25 cellular contexts compared by ENCODE assay signal in the genomic region with DNA sequence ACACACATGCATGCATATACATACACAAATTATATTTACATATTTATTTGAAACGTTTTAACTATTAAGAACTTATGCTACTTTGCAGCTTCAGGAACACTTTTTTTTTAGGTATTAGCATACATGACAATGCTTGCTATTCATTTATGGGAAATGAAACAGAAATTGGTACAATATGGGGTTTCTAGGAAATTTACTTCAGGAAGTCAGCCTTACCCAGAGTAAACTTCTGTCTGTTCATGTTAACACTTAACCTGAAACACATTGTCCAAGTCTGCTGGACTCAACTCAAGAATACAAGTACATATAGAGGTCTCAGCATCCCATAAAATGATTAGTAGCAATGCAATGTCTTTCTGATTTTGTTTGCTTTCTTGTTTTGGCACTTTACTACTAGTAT.
DNase-seq lines count a peak whose midpoint lies in the region; ATAC-seq, FAIRE-seq and TF ChIP-seq lines count a peak whose summit lies in the region.
"Had no signal": no experiment of that assay in that cellular context is flagged by ENCODE, and none has a peak within 500 bp of the region (broad histone marks: within the 10 kb centered on the region; RNA-seq: fewer than 3 reads in every experiment).

No MANE protein-coding gene starts in this region.

- no peak overlapping the region for H3K4me3 ChIP-seq in CD8-positive, alpha-beta T cell (ENCODE audit: low read depth, low read length)
- H3K4me3 ChIP-seq: MG63, SK-N-MC had no signal

- no peaks in the 10 kb centered on the region for H3K36me3 ChIP-seq in CD8-positive, alpha-beta T cell (ENCODE audit: insufficient read depth, low read length)
- H3K36me3 ChIP-seq: MG63 had no signal

- intact Hi-C loops in activated T-helper 1 cell treated with anti-CD3 and anti-CD28 coated beads, Interleukin-12 subunit alpha, Interleukin-12 subunit beta, Interleukin-2, Interleukin-4 antibody, amounts not matched to agents 30 ng/mL and 10 ng/mL and 1 ng/mL, durations not matched to agents 14 hours and 24 hours and 36 hours (cut with micrococcal nuclease): loop anchor here (5.0 to 10.0 kb wide), 4 partner anchors 227 to 1135 kb away; no protein-coding TSS in a partner anchor
- intact Hi-C loops in CD8-positive, alpha-beta T cell (cut with DNase I, micrococcal nuclease): loop anchor here (5.0 kb wide), 3 partner anchors 428 to 1137 kb away; no protein-coding TSS in a partner anchor

- FAIRE-seq in A204.1 (lab: Jason Lieb, UNC): peak; percentile 95

- CTCF ChIA-PET in CD8-positive, alpha-beta T cell (lab: Charles Lee): no interaction called here

- H3K9me3 Mint-ChIP-seq in T-helper 2 cell treated with Interferon-gamma antibody and Interleukin-4, amounts not matched to agents 5 μg/mL and 100 μg/mL, for 36 hours: no peaks in the 10 kb centered on the region
- H3K9me3 Mint-ChIP-seq in activated T-helper 1 cell treated with anti-CD3 and anti-CD28 coated beads, Interleukin-12 subunit alpha, Interleukin-12 subunit beta, Interleukin-2, Interleukin-4 antibody, amounts not matched to agents 30 ng/mL and 10 ng/mL and 1 ng/mL, durations not matched to agents 14 hours and 24 hours and 36 hours: no peaks in the 10 kb centered on the region
- no peaks in the 10 kb centered on the region for H3K9me3 Mint-ChIP-seq in natural killer cell treated with Interleukin-12 subunit alpha and Interleukin-12 subunit beta and Interleukin-15 and Interleukin-18, amount 100 ng/mL, for 72 hours
- H3K9me3 Mint-ChIP-seq in CD8-positive, alpha-beta T cell: no peaks in the 10 kb centered on the region
- H3K9me3 Mint-ChIP-seq: CD4-positive, CD25-positive, alpha-beta regulatory T cell had no signal

- H3K36me3 Mint-ChIP-seq in T-helper 2 cell treated with Interferon-gamma antibody and Interleukin-4, amounts not matched to agents 5 μg/mL and 100 μg/mL, for 36 hours (ENCODE audit: low read depth): no peaks in the 10 kb centered on the region
- peaks cover 2% of the 10 kb centered on the region for H3K36me3 Mint-ChIP-seq in activated T-helper 1 cell treated with anti-CD3 and anti-CD28 coated beads, Interleukin-12 subunit alpha, Interleukin-12 subunit beta, Interleukin-2, Interleukin-4 antibody, amounts not matched to agents 30 ng/mL and 10 ng/mL and 1 ng/mL, durations not matched to agents 14 hours and 24 hours and 36 hours (ENCODE audit: low read depth)
- no peaks in the 10 kb centered on the region for H3K36me3 Mint-ChIP-seq in natural killer cell treated with Interleukin-12 subunit alpha and Interleukin-12 subunit beta and Interleukin-15 and Interleukin-18, amount 100 ng/mL, for 72 hours
- no peaks in the 10 kb centered on the region for H3K36me3 Mint-ChIP-seq in CD8-positive, alpha-beta T cell
- H3K36me3 Mint-ChIP-seq: CD4-positive, CD25-positive, alpha-beta regulatory T cell had no signal

- POLR2A ChIA-PET in CD8-positive, alpha-beta T cell (lab: Charles Lee): no interaction called here

- H3K4me3 Mint-ChIP-seq in T-helper 2 cell treated with Interferon-gamma antibody and Interleukin-4, amounts not matched to agents 5 μg/mL and 100 μg/mL, for 36 hours: peak overlapping the region; percentile 19
- H3K4me3 Mint-ChIP-seq in activated T-helper 1 cell treated with anti-CD3 and anti-CD28 coated beads, Interleukin-12 subunit alpha, Interleukin-12 subunit beta, Interleukin-2, Interleukin-4 antibody, amounts not matched to agents 30 ng/mL and 10 ng/mL and 1 ng/mL, durations not matched to agents 14 hours and 24 hours and 36 hours: peak overlapping the region; percentile 8
- no peak overlapping the region for H3K4me3 Mint-ChIP-seq in natural killer cell treated with Interleukin-12 subunit alpha and Interleukin-12 subunit beta and Interleukin-15 and Interleukin-18, amount 100 ng/mL, for 72 hours
- H3K4me3 Mint-ChIP-seq in CD8-positive, alpha-beta T cell: no peak overlapping the region
- H3K4me3 Mint-ChIP-seq: CD4-positive, CD25-positive, alpha-beta regulatory T cell had no signal

- no peaks in the 10 kb centered on the region for H3K4me1 ChIP-seq in CD8-positive, alpha-beta T cell (ENCODE audit: insufficient read depth, low read length)

- no peaks in the 10 kb centered on the region for H3K27me3 ChIP-seq in CD8-positive, alpha-beta T cell (ENCODE audit: insufficient read depth, low read length)
- H3K27me3 ChIP-seq: MG63 had no signal

- H3K9me3 ChIP-seq in CD8-positive, alpha-beta T cell (ENCODE audit: low read length): no peaks in the 10 kb centered on the region
- H3K9me3 ChIP-seq: MG63 had no signal

- no peak for ATAC-seq in natural killer cell treated with Interleukin-12 subunit alpha and Interleukin-12 subunit beta and Interleukin-15 and Interleukin-18, amount 100 ng/mL, for 72 hours
- ATAC-seq in CD8-positive, alpha-beta T cell: no peak

- H3K27ac ChIP-seq in CD8-positive, alpha-beta T cell (ENCODE audit: low read depth, low read length): no peak overlapping the region
- H3K27ac ChIP-seq: SK-N-MC had no signal

- no peak for DNase-seq in T-helper 2 cell treated with Interferon-gamma antibody and Interleukin-4, amounts not matched to agents 5 μg/mL and 100 μg/mL, for 36 hours (ENCODE audit: low spot score)
- DNase-seq in T-helper 2 cell (no peak), M059J (ENCODE audit: low read depth) (peak; percentile 6), NOMO-1 treated with DMSO at 0.1 percent for 48 hours (lab: John Stamatoyannopoulos, UW; ENCODE audit: unreplicated experiment) (no peak)
- DNase-seq in activated T-helper 1 cell treated with anti-CD3 and anti-CD28 coated beads, Interleukin-12 subunit alpha, Interleukin-12 subunit beta, Interleukin-2, Interleukin-4 antibody, amounts not matched to agents 30 ng/mL and 10 ng/mL and 1 ng/mL, durations not matched to agents 14 hours and 24 hours and 36 hours (ENCODE audit: low spot score): no peak
- no peak for DNase-seq in natural killer cell treated with Interleukin-12 subunit alpha and Interleukin-12 subunit beta and Interleukin-15 and Interleukin-18, amount 100 ng/mL, for 72 hours (ENCODE audit: low spot score)
- DNase-seq in CD8-positive, alpha-beta T cell: no peak
- DNase-seq: 8988T, COR-L47, DMS 273 treated with DMSO at 0.1 percent for 48 hours, DMS79 treated with DMSO at 0.1 percent for 48 hours, GOT3, HCEC 1CT, Kasumi-1, MG63, NCI-H1092 treated with DMSO at 0.1 percent for 48 hours, NCI-H146, NCI-H2029, NCI-H2227 treated with DMSO at 0.1 percent for 48 hours, NCI-H510A treated with DMSO at 0.1 percent for 48 hours, NCI-H774, SHP77 had no signal

- H3K27ac Mint-ChIP-seq in T-helper 2 cell treated with Interferon-gamma antibody and Interleukin-4, amounts not matched to agents 5 μg/mL and 100 μg/mL, for 36 hours: no peak overlapping the region
- no peak overlapping the region for H3K27ac Mint-ChIP-seq in activated T-helper 1 cell treated with anti-CD3 and anti-CD28 coated beads, Interleukin-12 subunit alpha, Interleukin-12 subunit beta, Interleukin-2, Interleukin-4 antibody, amounts not matched to agents 30 ng/mL and 10 ng/mL and 1 ng/mL, durations not matched to agents 14 hours and 24 hours and 36 hours
- H3K27ac Mint-ChIP-seq in natural killer cell treated with Interleukin-12 subunit alpha and Interleukin-12 subunit beta and Interleukin-15 and Interleukin-18, amount 100 ng/mL, for 72 hours: no peak overlapping the region
- no peak overlapping the region for H3K27ac Mint-ChIP-seq in CD8-positive, alpha-beta T cell
- H3K27ac Mint-ChIP-seq: CD4-positive, CD25-positive, alpha-beta regulatory T cell had no signal

- TF ChIP-seq CTCF in CD8-positive, alpha-beta T cell (IDR thresholded peaks at IDR 0.05): no peak

- peaks cover 32% of the 10 kb centered on the region for H3K27me3 Mint-ChIP-seq in T-helper 2 cell treated with Interferon-gamma antibody and Interleukin-4, amounts not matched to agents 5 μg/mL and 100 μg/mL, for 36 hours (ENCODE audit: low read depth)
- peaks cover 28% of the 10 kb centered on the region for H3K27me3 Mint-ChIP-seq in activated T-helper 1 cell treated with anti-CD3 and anti-CD28 coated beads, Interleukin-12 subunit alpha, Interleukin-12 subunit beta, Interleukin-2, Interleukin-4 antibody, amounts not matched to agents 30 ng/mL and 10 ng/mL and 1 ng/mL, durations not matched to agents 14 hours and 24 hours and 36 hours (ENCODE audit: insufficient read depth)
- peaks cover 23 to 60% of the 10 kb centered on the region in 2 donors for H3K27me3 Mint-ChIP-seq in natural killer cell treated with Interleukin-12 subunit alpha and Interleukin-12 subunit beta and Interleukin-15 and Interleukin-18, amount 100 ng/mL, for 72 hours
- peaks cover 49% of the 10 kb centered on the region for H3K27me3 Mint-ChIP-seq in CD8-positive, alpha-beta T cell (ENCODE audit: low read depth)

- H3K4me1 Mint-ChIP-seq in T-helper 2 cell treated with Interferon-gamma antibody and Interleukin-4, amounts not matched to agents 5 μg/mL and 100 μg/mL, for 36 hours (ENCODE audit: low read depth): peaks cover 11% of the 10 kb centered on the region
- peaks cover 23% of the 10 kb centered on the region for H3K4me1 Mint-ChIP-seq in activated T-helper 1 cell treated with anti-CD3 and anti-CD28 coated beads, Interleukin-12 subunit alpha, Interleukin-12 subunit beta, Interleukin-2, Interleukin-4 antibody, amounts not matched to agents 30 ng/mL and 10 ng/mL and 1 ng/mL, durations not matched to agents 14 hours and 24 hours and 36 hours (ENCODE audit: low read depth)
- H3K4me1 Mint-ChIP-seq in natural killer cell treated with Interleukin-12 subunit alpha and Interleukin-12 subunit beta and Interleukin-15 and Interleukin-18, amount 100 ng/mL, for 72 hours (ENCODE audit: low read depth in 2 of 2): no peaks in the 10 kb centered on the region
- no peaks in the 10 kb centered on the region for H3K4me1 Mint-ChIP-seq in CD8-positive, alpha-beta T cell (ENCODE audit: low read depth)
- H3K4me1 Mint-ChIP-seq: CD4-positive, CD25-positive, alpha-beta regulatory T cell had no signal

Comparison
In these comparisons a context has a peak if more than half of its experiments do, and no peak if none do; other contexts are left out.
1. H3K4me3 Mint-ChIP-seq: peak in T-helper 2 cell treated with Interferon-gamma antibody and Interleukin-4, amounts not matched to agents 5 μg/mL and 100 μg/mL, for 36 hours (single experiment) and activated T-helper 1 cell treated with anti-CD3 and anti-CD28 coated beads, Interleukin-12 subunit alpha, Interleukin-12 subunit beta, Interleukin-2, Interleukin-4 antibody, amounts not matched to agents 30 ng/mL and 10 ng/mL and 1 ng/mL, durations not matched to agents 14 hours and 24 hours and 36 hours (single experiment); none in natural killer cell treated with Interleukin-12 subunit alpha and Interleukin-12 subunit beta and Interleukin-15 and Interleukin-18, amount 100 ng/mL, for 72 hours (single experiment) and CD8-positive, alpha-beta T cell (single experiment).